9 cellular contexts compared by ENCODE assay signal in the genomic region with DNA sequence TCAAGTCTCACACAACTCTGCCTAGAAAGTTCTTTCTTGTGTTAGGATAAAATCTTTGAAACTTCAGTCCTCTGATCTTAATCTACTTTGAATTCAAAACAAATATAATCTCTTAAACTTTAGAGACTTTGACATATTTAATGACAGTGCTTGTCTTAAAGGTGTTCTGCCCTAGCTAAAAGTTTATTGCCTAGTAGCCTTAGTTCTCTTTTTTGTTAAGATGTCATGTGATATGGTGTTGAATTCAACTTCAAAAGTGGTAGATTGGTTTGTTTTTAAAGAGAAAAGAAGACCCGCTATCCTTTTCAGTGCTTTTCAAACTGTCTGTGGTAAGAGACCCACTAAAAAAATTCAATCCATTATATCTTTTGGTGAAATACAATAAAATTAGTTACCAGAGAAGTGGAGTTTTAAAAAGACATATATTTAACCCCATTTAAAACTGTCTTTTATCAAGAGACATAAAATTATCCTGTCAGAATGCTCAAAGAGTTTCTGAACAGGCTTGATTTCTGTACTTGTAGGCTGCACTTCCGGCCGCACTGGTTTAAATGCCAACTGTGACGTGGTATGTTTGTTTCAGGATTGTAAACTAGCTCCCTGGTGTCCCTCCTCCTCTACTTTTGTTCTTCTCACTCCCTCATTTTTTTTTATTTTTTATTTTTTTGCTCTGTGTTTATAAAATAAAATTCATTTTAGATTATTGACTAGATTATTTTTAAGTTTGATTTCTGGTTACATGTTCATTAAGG.
DNase-seq lines count a peak whose midpoint lies in the region; ATAC-seq and TF ChIP-seq lines count a peak whose summit lies in the region.
"Had no signal": no experiment of that assay in that cellular context is flagged by ENCODE, and none has a peak within 500 bp of the region (broad histone marks: within the 10 kb centered on the region; RNA-seq: fewer than 3 reads in every experiment).

No MANE protein-coding gene starts in this region.

- H3K27ac ChIP-seq in right cardiac atrium (ENCODE audit: low read length) (no peak overlapping the region), skin epidermis (peak overlapping the region in 13 of 21 experiments; percentile 12 to 75 (median 42))

- intact Hi-C loops in right cardiac atrium (cut with DNase I) = no loop called here

- H3K4me1 ChIP-seq in right cardiac atrium (ENCODE audit: control insufficient read depth, insufficient read depth, low read length) = peaks cover 6% of the 10 kb centered on the region

- DNase-seq in HEK293T (ENCODE audit: extremely low spot score) (peak; percentile 30), amniotic epithelial cell (ENCODE audit: low read depth) (peak; percentile 69), right cardiac atrium (peak; percentile 69 to 87 (median 70)), middle frontal gyrus (ENCODE audit: extremely low spot score, low spot score) (no peak), SKM-1 (lab: John Stamatoyannopoulos, UW; ENCODE audit: unreplicated experiment) (no peak), DMS 273 (lab: John Stamatoyannopoulos, UW; ENCODE audit: unreplicated experiment) (no peak)
- DNase-seq: NCI-H187 had no signal

- peak; percentile 71 to 82 for ATAC-seq in right cardiac atrium
- ATAC-seq in GM18498 (IDR thresholded peaks at IDR 0.05; ENCODE audit: unreplicated experiment) = no peak

- CTCF ChIA-PET in HEK293T (lab: Yijun Ruan, JAX) = interaction anchor here (0.6 kb wide), 1 partner anchor 356 kb away, joined by 3 read pairs; no protein-coding TSS in a partner anchor

- no peaks in the 10 kb centered on the region for H3K9me3 ChIP-seq in right cardiac atrium (ENCODE audit: control insufficient read depth, low read length)

- no peak overlapping the region for H3K4me3 ChIP-seq in right cardiac atrium (ENCODE audit: low read length)
- H3K4me3 ChIP-seq in skin epidermis = no peak overlapping the region

- 36% methylated on average over 4 of the region's 4 CpGs for whole genome bisulfite sequencing in right cardiac atrium

- POLR2A ChIA-PET in HEK293T (lab: Yijun Ruan, JAX) = no interaction called here

- H3K27me3 ChIP-seq in right cardiac atrium (ENCODE audit: control insufficient read depth, insufficient read depth) = no peaks in the 10 kb centered on the region

TF ChIP-seq in HEK293T, 16 proteins besides CTCF, POLR2A, EP300 and RAD21:
- TF ChIP-seq, protein P1, sequence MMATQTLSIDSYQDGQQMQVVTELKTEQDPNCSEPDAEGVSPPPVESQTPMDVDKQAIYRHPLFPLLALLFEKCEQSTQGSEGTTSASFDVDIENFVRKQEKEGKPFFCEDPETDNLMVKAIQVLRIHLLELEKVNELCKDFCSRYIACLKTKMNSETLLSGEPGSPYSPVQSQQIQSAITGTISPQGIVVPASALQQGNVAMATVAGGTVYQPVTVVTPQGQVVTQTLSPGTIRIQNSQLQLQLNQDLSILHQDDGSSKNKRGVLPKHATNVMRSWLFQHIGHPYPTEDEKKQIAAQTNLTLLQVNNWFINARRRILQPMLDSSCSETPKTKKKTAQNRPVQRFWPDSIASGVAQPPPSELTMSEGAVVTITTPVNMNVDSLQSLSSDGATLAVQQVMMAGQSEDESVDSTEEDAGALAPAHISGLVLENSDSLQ (IDR thresholded peaks at IDR 0.05) = no peak

Comparison
In these comparisons a context has a peak if more than half of its experiments do, and no peak if none do; other contexts are left out.
1. DNase-seq: peak in HEK293T (single experiment), amniotic epithelial cell (single experiment) and right cardiac atrium (3 of 3); none in middle frontal gyrus (single experiment), SKM-1 (single experiment) and DMS 273 (single experiment).